In genomic region chr13:35005051-35005450, GRCh38 we compare ENCODE assay signal across 35 cellular contexts.
"Had no signal": no experiment of that assay in that cellular context is flagged by ENCODE, and none has a peak within 500 bp of the region (broad histone marks: within the 10 kb centered on the region; RNA-seq: fewer than 3 reads in every experiment).

No MANE protein-coding gene starts in this region.

- H3K4me3 ChIP-seq: adrenal gland, body of pancreas, breast epithelium had no signal

- DNase-seq: activated B cell treated with CpG ODN at 0.5 μM for 24 hours; activated CD4-positive, alpha-beta memory T cell treated with anti-CD3 and anti-CD28 coated beads for 36 hours; activated CD4-positive, alpha-beta T cell treated with anti-CD3 and anti-CD28 coated beads for 4 hours; activated CD4-positive, alpha-beta T cell treated with anti-CD3 and anti-CD28 coated beads, Interleukin-2, amount 10 ng/mL, durations not matched to agents 24 days and 14 days; activated CD4-positive, alpha-beta T cell treated with anti-CD3 and anti-CD28 coated beads, Interleukin-2, amount 50 U/mL, for 1 hour; activated CD4-positive, alpha-beta T cell treated with anti-CD3 and anti-CD28 coated beads, Interleukin-2, amount 50 U/mL, for 4 hours; activated CD4-positive, CD25-positive, alpha-beta regulatory T cell treated with anti-CD3 and anti-CD28 coated beads, Interleukin-2, amount 50 U/mL, for 72 hours; activated CD8-positive, alpha-beta memory T cell treated with anti-CD3 and anti-CD28 coated beads, Interleukin-2, amount 50 U/mL, for 4 hours; activated CD8-positive, alpha-beta T cell treated with anti-CD3 and anti-CD28 coated beads for 36 hours; activated effector memory CD4-positive, alpha-beta T cell treated with anti-CD3 and anti-CD28 coated beads, Interleukin-2, amount 50 U/mL, for 16 hours; activated gamma-delta T cell treated with Interleukin-2 at 50 U/mL for 16 hours; activated naive CD4-positive, alpha-beta T cell; activated naive CD4-positive, alpha-beta T cell treated with anti-CD3 and anti-CD28 coated beads for 36 hours; activated naive CD4-positive, alpha-beta T cell treated with anti-CD3 and anti-CD28 coated beads, Interleukin-2, amount 50 U/mL, for 16 hours; activated naive CD8-positive, alpha-beta T cell treated with anti-CD3 and anti-CD28 coated beads for 36 hours; activated T-cell treated with anti-CD3 and anti-CD28 coated beads for 4 hours; activated T-cell treated with anti-CD3 and anti-CD28 coated beads, Interleukin-2, amount 50 U/mL, for 1 hour; activated T-cell treated with anti-CD3 and anti-CD28 coated beads, Interleukin-2, amount 50 U/mL, for 4 hours; activated T-cell treated with anti-CD3 and anti-CD28 coated beads, Interleukin-2, amount 50 U/mL, for 72 hours; adrenal gland; amniotic stem cell; aorta; body of pancreas; brain microvascular endothelial cell; central memory CD4-positive, alpha-beta T cell; cerebellar nuclear complex; T-helper 1 cell; T-helper 2 cell; T-helper 9 cell had no signal

- H3K36me3 ChIP-seq: adrenal gland, brain microvascular endothelial cell, breast epithelium had no signal

- H3K27ac ChIP-seq: adrenal gland, body of pancreas, brain microvascular endothelial cell, breast epithelium, VCaP had no signal

- H3K4me1 ChIP-seq: body of pancreas, breast epithelium had no signal

- ATAC-seq: activated CD8-positive, alpha-beta T cell treated with anti-CD3 and anti-CD28 coated beads for 36 hours; activated naive CD4-positive, alpha-beta T cell treated with anti-CD3 and anti-CD28 coated beads, Interleukin-2, amount 50 U/mL, for 72 hours; activated T-cell treated with anti-CD3 and anti-CD28 coated beads, Interleukin-2, amount 50 U/mL, for 4 hours; activated T-cell treated with anti-CD3 and anti-CD28 coated beads, Interleukin-2, amount 50 U/mL, for 72 hours; activated T-helper 17 cell treated with anti-CD3 and anti-CD28 coated beads, Interleukin-2, amount 50 U/mL, for 72 hours; body of pancreas had no signal

- FAIRE-seq: astrocyte, TTC549 had no signal

- H3K27me3 ChIP-seq: adrenal gland, body of pancreas, brain microvascular endothelial cell, breast epithelium had no signal

- H3K9me3 ChIP-seq: adrenal gland, body of pancreas had no signal
